ENCODE assay signal across 8 cellular contexts in genomic region chr9:83956288-83957028, GRCh38. TPM values are rescaled to one million over a fixed set of nuclear protein-coding genes. Genes with fewer than 3 reads are reported as not detected.
DNase-seq lines count a peak whose midpoint lies in the region; ATAC-seq and TF ChIP-seq lines count a peak whose summit lies in the region.

No MANE protein-coding gene starts in this region.

- no peaks in the 10 kb centered on the region for H3K4me1 ChIP-seq in BE2C
- no peaks in the 10 kb centered on the region for H3K4me1 ChIP-seq in neuron (ENCODE audit: insufficient read depth, low read length)
- peaks cover 0 to 20% (median 8%) of the 10 kb centered on the region in 4 donors for H3K4me1 ChIP-seq in tibial artery

- ATAC-seq in HG03159 (IDR thresholded peaks at IDR 0.05; ENCODE audit: unreplicated experiment), result peak; percentile 70

- H3K36me3 ChIP-seq in BE2C (peaks cover 4% of the 10 kb centered on the region), neuron (ENCODE audit: insufficient read depth, low read length) (no peaks in the 10 kb centered on the region), tibial artery (peaks cover 15 to 27% (median 19%) of the 10 kb centered on the region in 3 donors)

- peak; percentile 57 for TF ChIP-seq POLR2A in GM18951 (IDR thresholded peaks at IDR 0.05; ENCODE audit: extremely low read depth, insufficient read depth, insufficient read length)

- H3K4me3 ChIP-seq in BE2C (ENCODE audit: low read depth, low read length), result peak overlapping the region; percentile 96
- H3K4me3 ChIP-seq in foreskin fibroblast (ENCODE audit: low read depth in 1 of 2, low read length in 2 of 2), result peak overlapping the region; percentile 49 to 60
- H3K4me3 ChIP-seq in neuron (ENCODE audit: low read length), result peak overlapping the region; percentile 60
- H3K4me3 ChIP-seq in tibial artery, result peak overlapping the region; percentile 73 to 81

- TF ChIP-seq CTCF in BE2C (IDR thresholded peaks at IDR 0.05; ENCODE audit: low read depth, low read length) (no peak), foreskin fibroblast (IDR thresholded peaks at IDR 0.05; ENCODE audit: low read depth, low read length) (no peak), tibial artery (IDR thresholded peaks at IDR 0.05) (no peak)

- in situ Hi-C loops in GM18951 (cut with MboI; ENCODE audit: low sequenced_read_pairs, unreplicated experiment), result no loop called here

- intact Hi-C loops in tibial artery (cut with DNase I; ENCODE audit: low total_unique reads), result no loop called here

- peak; percentile 77 for DNase-seq in BE2C
- DNase-seq in NOMO-1 treated with DMSO at 0.1 percent for 48 hours (lab: John Stamatoyannopoulos, UW; ENCODE audit: unreplicated experiment), result peak; percentile 45
- peak; percentile 24 to 47 for DNase-seq in activated T-helper 1 cell treated with anti-CD3 and anti-CD28 coated beads, Interleukin-2, amount 50 U/mL, for 16 hours (ENCODE audit: low read depth in 1 of 2, low spot score in 1 of 2)
- peak in 1 of 2 donors; percentile 80 for DNase-seq in foreskin fibroblast
- DNase-seq in tibial artery, result peak; percentile 56 to 85

- peak overlapping the region; percentile 49 for H2AFZ ChIP-seq in neuron (ENCODE audit: low read depth, low read length)

- H3K27ac ChIP-seq in tibial artery, result peak overlapping the region; percentile 79 to 94

- H3K9me3 ChIP-seq in BE2C (no peaks in the 10 kb centered on the region), neuron (ENCODE audit: low read length) (no peaks in the 10 kb centered on the region), tibial artery (no peaks in the 10 kb centered on the region)

- H3K27me3 ChIP-seq in BE2C (no peaks in the 10 kb centered on the region), neuron (ENCODE audit: insufficient read depth, low read length) (no peaks in the 10 kb centered on the region), tibial artery (no peaks in the 10 kb centered on the region)

RNA-seq across cellular contexts. Expression of gene HNRNPK, which starts 23.6 kb away (rescaled TPM):
- 396 TPM for polyA plus RNA-seq in BE2C (2012; ENCODE audit: insufficient read depth, insufficient read length, low read depth)

RNA-seq across cellular contexts. Expression of gene RMI1, which starts 24.1 kb away (rescaled TPM):
- 2.3 TPM for polyA plus RNA-seq in BE2C (2012; ENCODE audit: insufficient read depth, insufficient read length, low read depth)

RNA-seq across cellular contexts. Expression of gene KIF27, which starts 35.2 kb away (rescaled TPM):
- polyA plus RNA-seq in BE2C (2012; ENCODE audit: insufficient read depth, insufficient read length, low read depth), result 0.80 TPM
